In the genomic region with DNA sequence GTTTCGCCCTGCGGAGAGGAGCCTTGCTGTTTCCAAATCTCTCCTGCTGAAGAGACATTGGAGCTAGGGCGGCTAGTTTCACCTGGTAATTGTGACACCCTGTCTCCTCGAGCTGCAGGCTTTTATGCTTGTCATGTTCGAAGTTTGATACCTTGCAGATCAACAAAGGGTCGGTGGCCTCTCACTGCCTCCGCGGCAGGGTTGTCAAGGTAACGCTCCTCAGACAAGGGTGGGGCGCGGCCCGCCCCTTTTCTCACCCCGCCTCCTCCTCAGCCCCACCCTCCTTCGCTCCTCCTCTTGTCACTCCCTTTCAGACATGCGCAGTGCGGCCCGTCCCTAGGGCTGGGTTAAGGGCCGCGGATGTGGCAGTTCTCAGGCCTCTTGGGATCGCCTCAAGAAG, we compare ENCODE assay signal across 4 cellular contexts. TPM values are rescaled to one million over a fixed set of nuclear protein-coding genes. Genes with fewer than 3 reads are reported as not detected.
"Had no signal": no experiment of that assay in that cellular context is flagged by ENCODE, and none has a peak within 500 bp of the region (broad histone marks: within the 10 kb centered on the region; RNA-seq: fewer than 3 reads in every experiment).

No MANE protein-coding gene starts in this region.

RNA-seq across cellular contexts. Expression of gene TP53TG3D, which starts 0.4 kb away (rescaled TPM):
- total RNA-seq: activated T-helper 17 cell treated with anti-CD3 and anti-CD28 coated beads, Interleukin-2, amount 50 U/mL, for 72 hours; chondrocyte; occipital lobe; vagina had no signal
